ENCODE assay signal across 8 cellular contexts in the genomic region with DNA sequence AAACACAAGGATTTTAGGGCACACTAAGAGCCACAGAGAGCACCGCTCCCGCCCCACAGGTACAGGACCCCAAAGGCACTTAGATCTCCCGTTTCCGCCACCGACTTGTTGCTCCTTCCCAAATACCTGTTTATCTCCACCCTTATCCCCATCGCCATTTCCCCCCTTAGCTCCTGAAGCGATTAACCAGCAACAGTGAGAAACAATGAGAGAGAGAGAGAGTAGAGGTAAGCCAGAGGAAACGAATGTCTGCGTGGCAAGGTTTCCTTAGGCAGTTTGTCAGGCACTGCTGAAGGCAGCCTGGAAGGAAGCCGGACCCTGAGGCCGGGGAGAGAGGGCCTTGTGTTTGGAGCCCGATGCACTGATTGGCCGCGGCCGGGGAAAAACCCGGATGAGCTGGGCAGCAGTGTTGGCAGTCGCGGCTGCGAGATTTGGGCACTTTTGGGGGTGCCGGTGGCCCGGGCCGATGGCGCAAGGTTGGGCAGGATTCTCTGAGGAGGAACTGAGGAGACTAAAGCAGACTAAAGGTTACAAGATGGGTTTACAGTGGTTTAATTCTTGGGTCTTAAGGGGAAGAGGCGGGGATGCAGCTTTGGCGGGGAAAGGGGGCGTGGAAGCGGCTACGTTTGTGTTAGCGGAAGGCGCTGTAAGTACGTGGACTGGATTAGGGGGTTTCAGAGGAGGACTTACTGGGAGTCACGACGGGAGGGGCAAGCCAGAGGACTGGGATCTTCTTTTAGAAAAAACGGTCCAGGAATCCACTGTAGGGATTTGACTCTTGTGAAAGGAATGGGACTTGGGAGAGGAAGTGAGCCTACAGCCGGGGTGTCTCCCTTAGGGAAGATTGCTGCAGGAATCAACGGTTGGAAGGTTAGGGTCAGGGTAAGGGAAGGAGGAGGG. TPM values are rescaled to one million over a fixed set of nuclear protein-coding genes. Genes with fewer than 3 reads are reported as not detected.
A peak's percentile ranks its signal among the peaks of the same experiment; 100 is the strongest.
DNase-seq lines count a peak whose midpoint lies in the region; ATAC-seq, FAIRE-seq and TF ChIP-seq lines count a peak whose summit lies in the region.

A gene with protein sequence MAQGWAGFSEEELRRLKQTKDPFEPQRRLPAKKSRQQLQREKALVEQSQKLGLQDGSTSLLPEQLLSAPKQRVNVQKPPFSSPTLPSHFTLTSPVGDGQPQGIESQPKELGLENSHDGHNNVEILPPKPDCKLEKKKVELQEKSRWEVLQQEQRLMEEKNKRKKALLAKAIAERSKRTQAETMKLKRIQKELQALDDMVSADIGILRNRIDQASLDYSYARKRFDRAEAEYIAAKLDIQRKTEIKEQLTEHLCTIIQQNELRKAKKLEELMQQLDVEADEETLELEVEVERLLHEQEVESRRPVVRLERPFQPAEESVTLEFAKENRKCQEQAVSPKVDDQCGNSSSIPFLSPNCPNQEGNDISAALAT (plus strand): TSS at position 409 of the 900 bp plus-strand sequence. CDS start 58 bp downstream, at position 467.

- TF ChIP-seq CTCF in left ventricle myocardium inferior (IDR thresholded peaks at IDR 0.05; ENCODE audit: borderline replicate concordance) (no peak), progenitor cell of endocrine pancreas (IDR thresholded peaks at IDR 0.05; ENCODE audit: unreplicated experiment) (no peak), upper lobe of right lung (IDR thresholded peaks at IDR 0.05) (no peak)

- peak within 1 kb of the TSS; percentile 92 for H3K27ac ChIP-seq in left ventricle myocardium inferior (replicated peaks)
- H3K27ac ChIP-seq in upper lobe of right lung: peak within 1 kb of the TSS; percentile 96

- peak; percentile 93 for TF ChIP-seq POLR2A in GM12891 (IDR thresholded peaks at IDR 0.05; ENCODE audit: low read depth, low read length)

- peak; percentile 97 for FAIRE-seq in GM12891 (lab: Jason Lieb, UNC)

- H3K27me3 Mint-ChIP-seq in progenitor cell of endocrine pancreas: no peaks in the 10 kb centered on the region

- H3K4me1 Mint-ChIP-seq in progenitor cell of endocrine pancreas (ENCODE audit: low read depth): peaks cover 15% of the 10 kb centered on the region

- H3K4me3 ChIP-seq in left ventricle myocardium inferior (peak within 1 kb of the TSS; percentile 74), upper lobe of right lung (peak within 1 kb of the TSS; percentile 69)

- intact Hi-C loops in left ventricle myocardium inferior (cut with micrococcal nuclease): no loop called here
- intact Hi-C loops in upper lobe of right lung (cut with DNase I): no loop called here

- H3K9me3 ChIP-seq in left ventricle myocardium inferior (replicated peaks): no peaks in the 10 kb centered on the region
- no peaks in the 10 kb centered on the region for H3K9me3 ChIP-seq in upper lobe of right lung

- no peaks in the 10 kb centered on the region for H3K36me3 ChIP-seq in left ventricle myocardium inferior
- H3K36me3 ChIP-seq in upper lobe of right lung: no peaks in the 10 kb centered on the region

- peak within 1 kb of the TSS; percentile 25 for H3K27ac Mint-ChIP-seq in progenitor cell of endocrine pancreas

- no peak within 1 kb of the TSS for H3K4me3 Mint-ChIP-seq in progenitor cell of endocrine pancreas (ENCODE audit: low read depth)

- H3K4me1 ChIP-seq in left ventricle myocardium inferior: peaks cover 47% of the 10 kb centered on the region
- H3K4me1 ChIP-seq in upper lobe of right lung: peaks cover 7% of the 10 kb centered on the region

- ATAC-seq in HG02763 (IDR thresholded peaks at IDR 0.05; ENCODE audit: unreplicated experiment) (peak; percentile 99), upper lobe of right lung (peak; percentile 98)

- no peaks in the 10 kb centered on the region for H3K9me3 Mint-ChIP-seq in progenitor cell of endocrine pancreas (ENCODE audit: low read depth)

- peak; percentile 65 for DNase-seq in GM12891 (ENCODE audit: insufficient read length, low spot score)
- peak; percentile 69 for DNase-seq in NCI-H1417 treated with DMSO at 0.1 percent for 48 hours (lab: John Stamatoyannopoulos, UW)
- peak; percentile 71 for DNase-seq in T follicular helper cell (ENCODE audit: low read depth)
- peak; percentile 90 for DNase-seq in amniotic epithelial cell (ENCODE audit: low read depth)
- DNase-seq in left ventricle myocardium inferior: peak; percentile 92
- peak; percentile 68 for DNase-seq in progenitor cell of endocrine pancreas (ENCODE audit: low spot score, unreplicated experiment)
- peak; percentile 97 for DNase-seq in upper lobe of right lung

- peaks cover 6% of the 10 kb centered on the region for H3K36me3 Mint-ChIP-seq in progenitor cell of endocrine pancreas (ENCODE audit: insufficient read depth)

- H3K27me3 ChIP-seq in left ventricle myocardium inferior (ENCODE audit: low read depth) (no peaks in the 10 kb centered on the region), upper lobe of right lung (no peaks in the 10 kb centered on the region)

TF ChIP-seq in GM12891, 5 proteins besides CTCF, POLR2A, EP300 and RAD21:
- TF ChIP-seq POU2F2 (IDR thresholded peaks at IDR 0.05; ENCODE audit: low read depth, low read length) (peak; percentile 45; the same call in 1 of the 2 replicates), TAF1 (IDR thresholded peaks at IDR 0.05; ENCODE audit: low read depth, low read length) (peak; percentile 91), POLR2AphosphoS5 (IDR thresholded peaks at IDR 0.05; ENCODE audit: low read depth, low read length) (peak; percentile 94), SPI1 (IDR thresholded peaks at IDR 0.05; ENCODE audit: low read depth, low read length) (no peak; the same call in 1 of the 2 replicates)

RNA-seq across cellular contexts. Expression of the gene that starts here (rescaled TPM):
- polyA plus RNA-seq in GM12891 (2012; ENCODE audit: low read depth, missing spikeins): 5.0 TPM
- total RNA-seq in left ventricle myocardium inferior (9.3 TPM), progenitor cell of endocrine pancreas (23.1 and 26.2 TPM in 2 replicates), upper lobe of right lung (13.9 TPM)

Comparison
In these comparisons a context has a peak if more than half of its experiments do, and no peak if none do; other contexts are left out.
1. Peak in every context shown above with its lines: DNase-seq, ATAC-seq, H3K4me3 ChIP-seq and H3K27ac ChIP-seq.